In the genomic region with DNA sequence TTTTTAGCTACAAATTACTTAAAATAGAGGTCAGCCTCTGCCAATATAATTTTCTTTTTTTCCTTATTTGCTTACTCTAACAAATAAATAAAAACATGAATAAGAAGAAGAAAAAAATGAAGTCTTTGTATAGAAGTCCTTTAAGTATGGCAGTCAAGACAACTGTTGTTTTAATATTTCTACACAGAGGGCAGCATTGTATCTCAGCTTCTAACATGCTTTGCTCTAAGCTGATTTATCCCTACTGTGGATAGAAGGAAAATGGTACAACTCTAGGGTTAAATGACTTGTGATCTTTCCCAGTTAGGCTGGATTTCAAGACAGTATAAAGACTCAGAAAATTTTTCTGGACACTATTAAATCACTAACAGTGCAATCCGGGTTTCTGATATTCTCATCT, we compare ENCODE assay signal across 14 cellular contexts.
A peak's percentile ranks its signal among the peaks of the same experiment; 100 is the strongest.
DNase-seq lines count a peak whose midpoint lies in the region; ATAC-seq, FAIRE-seq and TF ChIP-seq lines count a peak whose summit lies in the region.
"Had no signal": no experiment of that assay in that cellular context is flagged by ENCODE, and none has a peak within 500 bp of the region (broad histone marks: within the 10 kb centered on the region; RNA-seq: fewer than 3 reads in every experiment).

No MANE protein-coding gene starts in this region.

- H2BK120ac ChIP-seq in IMR-90 (ENCODE audit: low read depth, low read length) (no peak overlapping the region), trophoblast cell (ENCODE audit: insufficient read depth, low read length, poor library complexity) (no peak overlapping the region)

- no CpG with 5 or more reads among the region's 1 CpG for WGBS in IMR-90 (ENCODE audit: extremely low coverage in 2 of 2, insufficient read length in 1 of 2), 2 experiments
- 81% methylated on average over 1 of the region's 1 CpG for WGBS in SK-N-SH (ENCODE audit: low lambda C conversion rate)
- 60 to 82% methylated on average over 1 of the region's 1 CpG for WGBS in sigmoid colon, 2 donors
- no CpG with 5 or more reads among the region's 1 CpG for WGBS in trophoblast cell (ENCODE audit: extremely low coverage, insufficient coverage, insufficient read length)

- H3K4me2 ChIP-seq in BLaER1: peak overlapping the region; percentile 3; the same call in 1 of the 2 replicates
- H3K4me2 ChIP-seq in IMR-90 (ENCODE audit: low read depth, low read length): no peak overlapping the region
- H3K4me2 ChIP-seq in SK-N-SH: no peak overlapping the region
- H3K4me2 ChIP-seq in trophoblast cell (ENCODE audit: low read length): no peak overlapping the region

- H3K9ac ChIP-seq in BLaER1 (no peak overlapping the region), IMR-90 (ENCODE audit: low read depth, low read length) (no peak overlapping the region), SK-N-SH (no peak overlapping the region), trophoblast cell (ENCODE audit: low read length) (no peak overlapping the region)

- no peaks in the 10 kb centered on the region for H4K20me1 ChIP-seq in BLaER1
- H4K20me1 ChIP-seq in IMR-90 (ENCODE audit: insufficient read depth, low read length): no peaks in the 10 kb centered on the region
- no peaks in the 10 kb centered on the region for H4K20me1 ChIP-seq in SK-N-SH (ENCODE audit: insufficient read depth)

- no peak for FAIRE-seq in RCC 7860 (lab: Jason Lieb, UNC)

- H2AK9ac ChIP-seq in IMR-90 (replicated peaks; ENCODE audit: low read depth, low read length, poor library complexity): no peak overlapping the region

- H3K9me2 ChIP-seq in SK-N-SH: no peaks in the 10 kb centered on the region

- H3K9me3 ChIP-seq in BLaER1 (no peaks in the 10 kb centered on the region), IMR-90 (ENCODE audit: control insufficient read depth, insufficient read depth, low read length) (no peaks in the 10 kb centered on the region), SK-N-SH (no peaks in the 10 kb centered on the region), sigmoid colon (no peaks in the 10 kb centered on the region), trophoblast cell (ENCODE audit: insufficient read depth, low read depth, low read length) (no peaks in the 10 kb centered on the region)
- H3K9me3 ChIP-seq: transverse colon had no signal

- H3K4me1 ChIP-seq in BLaER1 (0 out of 2 replicates have a peak, but pooled peaks cover 4% of the 10 kb centered on the region), IMR-90 (ENCODE audit: control insufficient read depth, insufficient read depth, low read length) (no peaks in the 10 kb centered on the region), SK-N-SH (ENCODE audit: control insufficient read depth in 1 of 2, insufficient read depth in 2 of 2, low read depth in 1 of 2, low read length in 1 of 2) (peaks cover 0 to 19% of the 10 kb centered on the region in 2 experiments; a peak in 2 of 4 replicates), sigmoid colon (no peaks in the 10 kb centered on the region), trophoblast cell (ENCODE audit: control insufficient read depth in 1 of 2, insufficient read depth in 2 of 2, low read length in 2 of 2) (no peaks in the 10 kb centered on the region)
- H3K4me1 ChIP-seq: transverse colon had no signal

- no peak overlapping the region for H3K4me3 ChIP-seq in BLaER1
- H3K4me3 ChIP-seq in IMR-90 (ENCODE audit: insufficient read depth, low read depth, low read length): no peak overlapping the region
- no peak overlapping the region for H3K4me3 ChIP-seq in SK-N-SH (ENCODE audit: low read depth in 2 of 2, low read length in 1 of 2)
- no peak overlapping the region for H3K4me3 ChIP-seq in sigmoid colon
- H3K4me3 ChIP-seq in trophoblast cell (ENCODE audit: low read depth, low read length): no peak overlapping the region
- H3K4me3 ChIP-seq: transverse colon had no signal

- H4K8ac ChIP-seq in IMR-90 (ENCODE audit: low read depth in 2 of 2, low read length in 2 of 2): no peak overlapping the region
- no peak overlapping the region for H4K8ac ChIP-seq in trophoblast cell (ENCODE audit: low read depth, low read length)

- ATAC-seq in IMR-90 (ENCODE audit: low read depth) (peak; percentile 40; the same call in 1 of the 2 replicates), left lobe of liver (peak; percentile 82)

- no TSS peak for BruUV-seq in IMR-90 (replicated peaks; lab: Mats Ljungman, UMichigan)

- H4K91ac ChIP-seq in IMR-90 (ENCODE audit: insufficient read depth, low read depth, low read length) (no peak overlapping the region), trophoblast cell (ENCODE audit: low read depth, low read length) (no peak overlapping the region)

- no peaks in the 10 kb centered on the region for H3K9me1 ChIP-seq in IMR-90 (ENCODE audit: insufficient read depth, low read length)

- H3K27ac ChIP-seq in BLaER1 (no peak overlapping the region), IMR-90 (ENCODE audit: insufficient read depth, low read length) (no peak overlapping the region), SK-N-SH (ENCODE audit: low read depth in 2 of 2, low read length in 1 of 2) (peak overlapping the region in 1 of 2 experiments; percentile 28; a peak in 1 of 4 replicates), sigmoid colon (no peak overlapping the region), trophoblast cell (ENCODE audit: low read depth, low read length) (no peak overlapping the region)
- H3K27ac ChIP-seq: transverse colon had no signal

- no peak overlapping the region for H2AFZ ChIP-seq in IMR-90 (replicated peaks; ENCODE audit: low read length, poor library complexity)
- no peak overlapping the region for H2AFZ ChIP-seq in SK-N-SH (ENCODE audit: low read depth)
- H2AFZ ChIP-seq in trophoblast cell (ENCODE audit: insufficient read depth, low read length, poor library complexity): no peak overlapping the region

- H3K79me2 ChIP-seq in SK-N-SH (ENCODE audit: insufficient read depth): no peaks in the 10 kb centered on the region
- H3K79me2 ChIP-seq in trophoblast cell (ENCODE audit: control insufficient read depth, insufficient read depth, low read length, poor library complexity): no peaks in the 10 kb centered on the region

- H3K56ac ChIP-seq in IMR-90 (ENCODE audit: extremely low read depth, insufficient read depth, low read length): no peak overlapping the region

- CTCF ChIA-PET in IMR-90 (lab: Yijun Ruan, JAX) (no interaction called here), SK-N-SH (lab: Yijun Ruan, JAX) (interaction anchor here (0.8 to 3.1 kb wide), 6 partner anchors 15 to 677 kb away, joined by 3 to 9 read pairs (median 4); no protein-coding TSS in a partner anchor)

- no peaks in the 10 kb centered on the region for H3K79me1 ChIP-seq in IMR-90 (ENCODE audit: low read depth in 1 of 2, low read length in 2 of 2)
- no peaks in the 10 kb centered on the region for H3K79me1 ChIP-seq in trophoblast cell (ENCODE audit: low read length)

- no peak overlapping the region for H3K23ac ChIP-seq in IMR-90 (ENCODE audit: low read depth, low read length)
- H3K23ac ChIP-seq in trophoblast cell (ENCODE audit: low read length): no peak overlapping the region

- intact Hi-C loops in IMR-90 (cut with micrococcal nuclease) (no loop called here), sigmoid colon (cut with DNase I) (no loop called here)

- H2BK15ac ChIP-seq in IMR-90 (ENCODE audit: low read depth, low read length): no peak overlapping the region

- no peak overlapping the region for H2AK5ac ChIP-seq in IMR-90 (ENCODE audit: low read depth, low read length)
- H2AK5ac ChIP-seq in trophoblast cell (ENCODE audit: low read length): no peak overlapping the region

- H3F3A ChIP-seq in SK-N-SH (replicated peaks; ENCODE audit: insufficient read depth): no peaks in the 10 kb centered on the region

- H3K27me3 ChIP-seq in BLaER1 (no peaks in the 10 kb centered on the region), IMR-90 (ENCODE audit: control insufficient read depth, insufficient read depth, low read length) (no peaks in the 10 kb centered on the region), SK-N-SH (ENCODE audit: insufficient read depth) (no peaks in the 10 kb centered on the region), sigmoid colon (no peaks in the 10 kb centered on the region), trophoblast cell (ENCODE audit: insufficient read depth, low read length) (no peaks in the 10 kb centered on the region)
- H3K27me3 ChIP-seq: transverse colon had no signal

- no peak overlapping the region for H3K14ac ChIP-seq in IMR-90 (replicated peaks; ENCODE audit: low read depth, low read length)
- H3K14ac ChIP-seq in trophoblast cell (ENCODE audit: low read length): no peak overlapping the region

- H3K36me3 ChIP-seq in BLaER1: no peaks in the 10 kb centered on the region
- no peaks in the 10 kb centered on the region for H3K36me3 ChIP-seq in IMR-90 (ENCODE audit: control insufficient read depth, insufficient read depth, low read length)
- no peaks in the 10 kb centered on the region for H3K36me3 ChIP-seq in SK-N-SH (replicated peaks in 1 of 2; ENCODE audit: control insufficient read depth in 1 of 2, insufficient read depth in 2 of 2, low read length in 1 of 2)
- no peaks in the 10 kb centered on the region for H3K36me3 ChIP-seq in sigmoid colon
- no peaks in the 10 kb centered on the region for H3K36me3 ChIP-seq in trophoblast cell (ENCODE audit: control insufficient read depth in 1 of 2, insufficient read depth in 2 of 2, low read length in 2 of 2)
- H3K36me3 ChIP-seq: transverse colon had no signal

- H2BK12ac ChIP-seq in trophoblast cell (ENCODE audit: low read length): no peak overlapping the region

- TF ChIP-seq POLR2A in IMR-90 (IDR thresholded peaks at IDR 0.05; ENCODE audit: low read depth, low read length) (no peak), sigmoid colon (IDR thresholded peaks at IDR 0.05) (no peak)

- POLR2A ChIA-PET in IMR-90 (lab: Charles Lee; ENCODE audit: unreplicated experiment): no interaction called here
- POLR2A ChIA-PET in SK-N-SH (lab: Yijun Ruan, JAX): no interaction called here

- TF ChIP-seq CTCF in IMR-90 (conservative IDR thresholded peaks at IDR 0.05; ENCODE audit: low read depth, low read length) (no peak), SK-N-SH (IDR thresholded peaks at IDR 0.05) (peak; percentile 30; the same call in 1 of the 2 replicates), sigmoid colon (IDR thresholded peaks at IDR 0.05) (no peak)

- H2BK5ac ChIP-seq in IMR-90 (ENCODE audit: low read depth, low read length, poor library complexity, severe bottlenecking) (no peak overlapping the region), trophoblast cell (ENCODE audit: low read depth, low read length, poor library complexity) (no peak overlapping the region)

- no peak overlapping the region for H4K5ac ChIP-seq in IMR-90 (ENCODE audit: low read depth, low read length)

- in situ Hi-C loops in IMR-90 (cut with MboI; ENCODE audit: low sequenced_read_pairs): no loop called here

- no peak overlapping the region for H4K12ac ChIP-seq in trophoblast cell (ENCODE audit: low read depth, low read length)

- dilution Hi-C loops in IMR-90 (cut with HindIII; ENCODE audit: low sequenced_read_pairs, unreplicated experiment): no loop called here

- DNase-seq in IMR-90: no peak
- no peak for DNase-seq in SK-N-SH
- DNase-seq in left lobe of liver (ENCODE audit: low spot score): no peak
- DNase-seq in RCC 7860 (ENCODE audit: low spot score): no peak
- DNase-seq in AG08396 (ENCODE audit: low spot score): no peak
- no peak for DNase-seq in sigmoid colon
- DNase-seq in trophoblast cell: no peak
- DNase-seq: effector CD8-positive, alpha-beta T cell; NCI-H1436; NCI-H510A; SHP77; stimulated activated CD8-positive, alpha-beta memory T cell treated with anti-CD3 and anti-CD28 coated beads, Interleukin-4, amount 100 ng/mL, for 48 hours; transverse colon had no signal

- H3K4ac ChIP-seq in IMR-90 (ENCODE audit: low read depth, low read length): no peak overlapping the region
- H3K4ac ChIP-seq in trophoblast cell (ENCODE audit: low read depth, low read length): no peak overlapping the region

- TF ChIP-seq EP300 in SK-N-SH (IDR thresholded peaks at IDR 0.05; ENCODE audit: borderline replicate concordance in 1 of 2, low read depth in 1 of 2, low read length in 1 of 2) (no peak), sigmoid colon (IDR thresholded peaks at IDR 0.05) (no peak)

- no peak overlapping the region for H2BK20ac ChIP-seq in IMR-90 (ENCODE audit: low read depth, low read length)

- H3K18ac ChIP-seq in IMR-90 (ENCODE audit: low read depth, low read length) (no peak overlapping the region), trophoblast cell (ENCODE audit: low read length) (no peak overlapping the region)

- TF ChIP-seq RAD21 in IMR-90 (IDR thresholded peaks at IDR 0.05; ENCODE audit: low read length) (no peak), SK-N-SH (IDR thresholded peaks at IDR 0.05; ENCODE audit: low read length) (peak; percentile 64)
